In genomic region chr1:24705260-24706073, GRCh38 we compare ENCODE assay signal across 1 cellular context.
TF ChIP-seq lines count a peak whose summit lies in the region.

No MANE protein-coding gene starts in this region.

TF ChIP-seq in HepG2, 621 proteins besides CTCF, POLR2A, EP300 and RAD21 (continued from another document and continues in another):
- TF ChIP-seq, protein P1, sequence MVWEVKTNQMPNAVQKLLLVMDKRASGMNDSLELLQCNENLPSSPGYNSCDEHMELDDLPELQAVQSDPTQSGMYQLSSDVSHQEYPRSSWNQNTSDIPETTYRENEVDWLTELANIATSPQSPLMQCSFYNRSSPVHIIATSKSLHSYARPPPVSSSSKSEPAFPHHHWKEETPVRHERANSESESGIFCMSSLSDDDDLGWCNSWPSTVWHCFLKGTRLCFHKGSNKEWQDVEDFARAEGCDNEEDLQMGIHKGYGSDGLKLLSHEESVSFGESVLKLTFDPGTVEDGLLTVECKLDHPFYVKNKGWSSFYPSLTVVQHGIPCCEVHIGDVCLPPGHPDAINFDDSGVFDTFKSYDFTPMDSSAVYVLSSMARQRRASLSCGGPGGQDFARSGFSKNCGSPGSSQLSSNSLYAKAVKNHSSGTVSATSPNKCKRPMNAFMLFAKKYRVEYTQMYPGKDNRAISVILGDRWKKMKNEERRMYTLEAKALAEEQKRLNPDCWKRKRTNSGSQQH (CRISPR knock-in tag; IDR thresholded peaks at IDR 0.05; ENCODE audit: low read depth) = peak; percentile 28; the same call in 1 of the 2 replicates
- TF ChIP-seq RXRB (CRISPR knock-in tag; IDR thresholded peaks at IDR 0.05; ENCODE audit: borderline replicate concordance) (peak; percentile 22; the same call in 1 of the 2 replicates), ADNP (CRISPR knock-in tag; IDR thresholded peaks at IDR 0.05) (peak; percentile 95), ZNF136 (CRISPR knock-in tag; IDR thresholded peaks at IDR 0.05; ENCODE audit: low read depth) (peak; percentile 91), SMAD1 (CRISPR knock-in tag; IDR thresholded peaks at IDR 0.05; ENCODE audit: borderline replicate concordance, low read depth) (no peak), NONO (IDR thresholded peaks at IDR 0.05) (no peak), NONO (CRISPR knock-in tag; conservative IDR thresholded peaks at IDR 0.05) (0 out of 2 replicates have a peak, but pooled peaks have one; percentile 43), GATA4 (IDR thresholded peaks at IDR 0.05; ENCODE audit: borderline replicate concordance, low read depth) (peak; percentile 67; the same call in 1 of the 2 replicates), AKAP8 (CRISPR knock-in tag; IDR thresholded peaks at IDR 0.05) (no peak), ZNF580 (CRISPR knock-in tag; IDR thresholded peaks at IDR 0.05; ENCODE audit: borderline replicate concordance, low read depth) (0 out of 2 replicates have a peak, but pooled peaks have one; percentile 36), MIER3 (CRISPR knock-in tag; IDR thresholded peaks at IDR 0.05; ENCODE audit: borderline replicate concordance) (0 out of 2 replicates have a peak, but pooled peaks have one; percentile 23), ZNF543 (CRISPR knock-in tag; IDR thresholded peaks at IDR 0.05) (peak; percentile 22; the same call in 1 of the 2 replicates), ZNF274 (CRISPR knock-in tag; IDR thresholded peaks at IDR 0.05) (0 out of 2 replicates have a peak, but pooled peaks have one; percentile 12), ARID2 (CRISPR knock-in tag; IDR thresholded peaks at IDR 0.05; ENCODE audit: borderline replicate concordance) (no peak), MEIS2 (CRISPR knock-in tag; IDR thresholded peaks at IDR 0.05) (peak; percentile 57), ZNF451 (CRISPR knock-in tag; IDR thresholded peaks at IDR 0.05) (no peak), SIX4 (CRISPR knock-in tag; IDR thresholded peaks at IDR 0.05) (0 out of 2 replicates have a peak, but pooled peaks have one; percentile 35), NAIF1 (CRISPR knock-in tag; IDR thresholded peaks at IDR 0.05; ENCODE audit: borderline replicate concordance) (no peak), TAF15 (IDR thresholded peaks at IDR 0.05; ENCODE audit: low read depth, low read length, poor library complexity, severe bottlenecking) (no peak), XRCC5 (optimal IDR thresholded peaks at IDR 0.05; ENCODE audit: low read length) (peak; percentile 38), LCORL (IDR thresholded peaks at IDR 0.05) (no peak), LCORL (CRISPR knock-in tag; IDR thresholded peaks at IDR 0.05) (peak; percentile 41; the same call in 1 of the 2 replicates), MAFK (conservative IDR thresholded peaks at IDR 0.05 in 1 of 2, IDR thresholded peaks at IDR 0.05 in 1 of 2; ENCODE audit: low read length in 2 of 2) (peak in 1 of 2 experiments; percentile 16; a peak in 2 of 4 replicates), RBFOX2 (IDR thresholded peaks at IDR 0.05; ENCODE audit: low read depth, low read length) (0 out of 2 replicates have a peak, but pooled peaks have one; percentile 42), ESRRA (CRISPR knock-in tag; IDR thresholded peaks at IDR 0.05; ENCODE audit: low read depth) (peak; percentile 54), PRPF4 (IDR thresholded peaks at IDR 0.05; ENCODE audit: low read depth, low read length, poor library complexity, severe bottlenecking) (no peak), SALL1 (CRISPR knock-in tag; IDR thresholded peaks at IDR 0.05) (peak; percentile 64; the same call in 1 of the 2 replicates), HOXA3 (CRISPR knock-in tag; IDR thresholded peaks at IDR 0.05) (peak; percentile 8), ISL2 (CRISPR knock-in tag; IDR thresholded peaks at IDR 0.05) (peak; percentile 47), ZNF468 (CRISPR knock-in tag; IDR thresholded peaks at IDR 0.05) (no peak), ZNF260 (CRISPR knock-in tag; IDR thresholded peaks at IDR 0.05; ENCODE audit: borderline replicate concordance, low read depth) (no peak), TAF1 (CRISPR knock-in tag; IDR thresholded peaks at IDR 0.05) (peak; percentile 59; the same call in 1 of the 2 replicates), CREB1 (IDR thresholded peaks at IDR 0.05) (no peak), CREB1 (CRISPR knock-in tag; IDR thresholded peaks at IDR 0.05) (peak; percentile 75), ATF2 (CRISPR knock-in tag; IDR thresholded peaks at IDR 0.05) (no peak), ZNF501 (CRISPR knock-in tag; IDR thresholded peaks at IDR 0.05) (peak; percentile 75; the same call in 1 of the 2 replicates)
- TF ChIP-seq, protein P2, sequence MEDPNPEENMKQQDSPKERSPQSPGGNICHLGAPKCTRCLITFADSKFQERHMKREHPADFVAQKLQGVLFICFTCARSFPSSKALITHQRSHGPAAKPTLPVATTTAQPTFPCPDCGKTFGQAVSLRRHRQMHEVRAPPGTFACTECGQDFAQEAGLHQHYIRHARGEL (CRISPR knock-in tag; IDR thresholded peaks at IDR 0.05) = no peak
- TF ChIP-seq, protein P3, sequence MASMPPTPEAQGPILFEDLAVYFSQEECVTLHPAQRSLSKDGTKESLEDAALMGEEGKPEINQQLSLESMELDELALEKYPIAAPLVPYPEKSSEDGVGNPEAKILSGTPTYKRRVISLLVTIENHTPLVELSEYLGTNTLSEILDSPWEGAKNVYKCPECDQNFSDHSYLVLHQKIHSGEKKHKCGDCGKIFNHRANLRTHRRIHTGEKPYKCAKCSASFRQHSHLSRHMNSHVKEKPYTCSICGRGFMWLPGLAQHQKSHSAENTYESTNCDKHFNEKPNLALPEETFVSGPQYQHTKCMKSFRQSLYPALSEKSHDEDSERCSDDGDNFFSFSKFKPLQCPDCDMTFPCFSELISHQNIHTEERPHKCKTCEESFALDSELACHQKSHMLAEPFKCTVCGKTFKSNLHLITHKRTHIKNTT (CRISPR knock-in tag; IDR thresholded peaks at IDR 0.05) = no peak
- TF ChIP-seq, protein P4, sequence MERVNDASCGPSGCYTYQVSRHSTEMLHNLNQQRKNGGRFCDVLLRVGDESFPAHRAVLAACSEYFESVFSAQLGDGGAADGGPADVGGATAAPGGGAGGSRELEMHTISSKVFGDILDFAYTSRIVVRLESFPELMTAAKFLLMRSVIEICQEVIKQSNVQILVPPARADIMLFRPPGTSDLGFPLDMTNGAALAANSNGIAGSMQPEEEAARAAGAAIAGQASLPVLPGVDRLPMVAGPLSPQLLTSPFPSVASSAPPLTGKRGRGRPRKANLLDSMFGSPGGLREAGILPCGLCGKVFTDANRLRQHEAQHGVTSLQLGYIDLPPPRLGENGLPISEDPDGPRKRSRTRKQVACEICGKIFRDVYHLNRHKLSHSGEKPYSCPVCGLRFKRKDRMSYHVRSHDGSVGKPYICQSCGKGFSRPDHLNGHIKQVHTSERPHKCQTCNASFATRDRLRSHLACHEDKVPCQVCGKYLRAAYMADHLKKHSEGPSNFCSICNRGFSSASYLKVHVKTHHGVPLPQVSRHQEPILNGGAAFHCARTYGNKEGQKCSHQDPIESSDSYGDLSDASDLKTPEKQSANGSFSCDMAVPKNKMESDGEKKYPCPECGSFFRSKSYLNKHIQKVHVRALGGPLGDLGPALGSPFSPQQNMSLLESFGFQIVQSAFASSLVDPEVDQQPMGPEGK (CRISPR knock-in tag; IDR thresholded peaks at IDR 0.05) = no peak
- TF ChIP-seq, protein P5, sequence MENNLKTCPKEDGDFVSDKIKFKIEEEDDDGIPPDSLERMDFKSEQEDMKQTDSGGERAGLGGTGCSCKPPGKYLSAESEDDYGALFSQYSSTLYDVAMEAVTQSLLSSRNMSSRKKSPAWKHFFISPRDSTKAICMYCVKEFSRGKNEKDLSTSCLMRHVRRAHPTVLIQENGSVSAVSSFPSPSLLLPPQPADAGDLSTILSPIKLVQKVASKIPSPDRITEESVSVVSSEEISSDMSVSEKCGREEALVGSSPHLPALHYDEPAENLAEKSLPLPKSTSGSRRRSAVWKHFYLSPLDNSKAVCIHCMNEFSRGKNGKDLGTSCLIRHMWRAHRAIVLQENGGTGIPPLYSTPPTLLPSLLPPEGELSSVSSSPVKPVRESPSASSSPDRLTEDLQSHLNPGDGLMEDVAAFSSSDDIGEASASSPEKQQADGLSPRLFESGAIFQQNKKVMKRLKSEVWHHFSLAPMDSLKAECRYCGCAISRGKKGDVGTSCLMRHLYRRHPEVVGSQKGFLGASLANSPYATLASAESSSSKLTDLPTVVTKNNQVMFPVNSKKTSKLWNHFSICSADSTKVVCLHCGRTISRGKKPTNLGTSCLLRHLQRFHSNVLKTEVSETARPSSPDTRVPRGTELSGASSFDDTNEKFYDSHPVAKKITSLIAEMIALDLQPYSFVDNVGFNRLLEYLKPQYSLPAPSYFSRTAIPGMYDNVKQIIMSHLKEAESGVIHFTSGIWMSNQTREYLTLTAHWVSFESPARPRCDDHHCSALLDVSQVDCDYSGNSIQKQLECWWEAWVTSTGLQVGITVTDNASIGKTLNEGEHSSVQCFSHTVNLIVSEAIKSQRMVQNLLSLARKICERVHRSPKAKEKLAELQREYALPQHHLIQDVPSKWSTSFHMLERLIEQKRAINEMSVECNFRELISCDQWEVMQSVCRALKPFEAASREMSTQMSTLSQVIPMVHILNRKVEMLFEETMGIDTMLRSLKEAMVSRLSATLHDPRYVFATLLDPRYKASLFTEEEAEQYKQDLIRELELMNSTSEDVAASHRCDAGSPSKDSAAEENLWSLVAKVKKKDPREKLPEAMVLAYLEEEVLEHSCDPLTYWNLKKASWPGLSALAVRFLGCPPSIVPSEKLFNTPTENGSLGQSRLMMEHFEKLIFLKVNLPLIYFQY (CRISPR knock-in tag; IDR thresholded peaks at IDR 0.05; ENCODE audit: borderline replicate concordance) = peak; percentile 64
- TF ChIP-seq, protein P6, sequence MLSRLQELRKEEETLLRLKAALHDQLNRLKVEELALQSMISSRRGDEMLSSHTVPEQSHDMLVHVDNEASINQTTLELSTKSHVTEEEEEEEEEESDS (CRISPR knock-in tag; IDR thresholded peaks at IDR 0.05; ENCODE audit: borderline replicate concordance) = 0 out of 2 replicates have a peak, but pooled peaks have one; percentile 79
- TF ChIP-seq, protein P7, sequence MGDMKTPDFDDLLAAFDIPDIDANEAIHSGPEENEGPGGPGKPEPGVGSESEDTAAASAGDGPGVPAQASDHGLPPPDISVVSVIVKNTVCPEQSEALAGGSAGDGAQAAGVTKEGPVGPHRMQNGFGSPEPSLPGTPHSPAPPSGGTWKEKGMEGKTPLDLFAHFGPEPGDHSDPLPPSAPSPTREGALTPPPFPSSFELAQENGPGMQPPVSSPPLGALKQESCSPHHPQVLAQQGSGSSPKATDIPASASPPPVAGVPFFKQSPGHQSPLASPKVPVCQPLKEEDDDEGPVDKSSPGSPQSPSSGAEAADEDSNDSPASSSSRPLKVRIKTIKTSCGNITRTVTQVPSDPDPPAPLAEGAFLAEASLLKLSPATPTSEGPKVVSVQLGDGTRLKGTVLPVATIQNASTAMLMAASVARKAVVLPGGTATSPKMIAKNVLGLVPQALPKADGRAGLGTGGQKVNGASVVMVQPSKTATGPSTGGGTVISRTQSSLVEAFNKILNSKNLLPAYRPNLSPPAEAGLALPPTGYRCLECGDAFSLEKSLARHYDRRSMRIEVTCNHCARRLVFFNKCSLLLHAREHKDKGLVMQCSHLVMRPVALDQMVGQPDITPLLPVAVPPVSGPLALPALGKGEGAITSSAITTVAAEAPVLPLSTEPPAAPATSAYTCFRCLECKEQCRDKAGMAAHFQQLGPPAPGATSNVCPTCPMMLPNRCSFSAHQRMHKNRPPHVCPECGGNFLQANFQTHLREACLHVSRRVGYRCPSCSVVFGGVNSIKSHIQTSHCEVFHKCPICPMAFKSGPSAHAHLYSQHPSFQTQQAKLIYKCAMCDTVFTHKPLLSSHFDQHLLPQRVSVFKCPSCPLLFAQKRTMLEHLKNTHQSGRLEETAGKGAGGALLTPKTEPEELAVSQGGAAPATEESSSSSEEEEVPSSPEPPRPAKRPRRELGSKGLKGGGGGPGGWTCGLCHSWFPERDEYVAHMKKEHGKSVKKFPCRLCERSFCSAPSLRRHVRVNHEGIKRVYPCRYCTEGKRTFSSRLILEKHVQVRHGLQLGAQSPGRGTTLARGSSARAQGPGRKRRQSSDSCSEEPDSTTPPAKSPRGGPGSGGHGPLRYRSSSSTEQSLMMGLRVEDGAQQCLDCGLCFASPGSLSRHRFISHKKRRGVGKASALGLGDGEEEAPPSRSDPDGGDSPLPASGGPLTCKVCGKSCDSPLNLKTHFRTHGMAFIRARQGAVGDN (CRISPR knock-in tag; IDR thresholded peaks at IDR 0.05) = peak; percentile 50; the same call in 1 of the 2 replicates
- TF ChIP-seq, protein P8, sequence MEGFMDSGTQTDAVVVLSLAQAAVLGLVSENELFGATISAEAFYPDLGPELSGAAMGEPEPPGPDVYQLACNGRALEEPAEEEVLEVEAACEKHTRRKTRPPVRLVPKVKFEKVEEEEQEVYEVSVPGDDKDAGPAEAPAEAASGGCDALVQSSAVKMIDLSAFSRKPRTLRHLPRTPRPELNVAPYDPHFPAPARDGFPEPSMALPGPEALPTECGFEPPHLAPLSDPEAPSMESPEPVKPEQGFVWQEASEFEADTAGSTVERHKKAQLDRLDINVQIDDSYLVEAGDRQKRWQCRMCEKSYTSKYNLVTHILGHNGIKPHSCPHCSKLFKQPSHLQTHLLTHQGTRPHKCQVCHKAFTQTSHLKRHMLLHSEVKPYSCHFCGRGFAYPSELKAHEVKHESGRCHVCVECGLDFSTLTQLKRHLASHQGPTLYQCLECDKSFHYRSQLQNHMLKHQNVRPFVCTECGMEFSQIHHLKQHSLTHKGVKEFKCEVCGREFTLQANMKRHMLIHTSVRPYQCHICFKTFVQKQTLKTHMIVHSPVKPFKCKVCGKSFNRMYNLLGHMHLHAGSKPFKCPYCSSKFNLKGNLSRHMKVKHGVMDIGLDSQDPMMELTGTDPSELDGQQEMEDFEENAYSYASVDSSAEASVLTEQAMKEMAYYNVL (CRISPR knock-in tag; IDR thresholded peaks at IDR 0.05; ENCODE audit: borderline replicate concordance) = peak; percentile 55; the same call in 1 of the 2 replicates
- TF ChIP-seq, protein P9, sequence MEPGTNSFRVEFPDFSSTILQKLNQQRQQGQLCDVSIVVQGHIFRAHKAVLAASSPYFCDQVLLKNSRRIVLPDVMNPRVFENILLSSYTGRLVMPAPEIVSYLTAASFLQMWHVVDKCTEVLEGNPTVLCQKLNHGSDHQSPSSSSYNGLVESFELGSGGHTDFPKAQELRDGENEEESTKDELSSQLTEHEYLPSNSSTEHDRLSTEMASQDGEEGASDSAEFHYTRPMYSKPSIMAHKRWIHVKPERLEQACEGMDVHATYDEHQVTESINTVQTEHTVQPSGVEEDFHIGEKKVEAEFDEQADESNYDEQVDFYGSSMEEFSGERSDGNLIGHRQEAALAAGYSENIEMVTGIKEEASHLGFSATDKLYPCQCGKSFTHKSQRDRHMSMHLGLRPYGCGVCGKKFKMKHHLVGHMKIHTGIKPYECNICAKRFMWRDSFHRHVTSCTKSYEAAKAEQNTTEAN (CRISPR knock-in tag; conservative IDR thresholded peaks at IDR 0.05) = peak; percentile 58; the same call in 1 of the 2 replicates
